Comparison of ENCODE assay signal across 21 cellular contexts in the genomic region with DNA sequence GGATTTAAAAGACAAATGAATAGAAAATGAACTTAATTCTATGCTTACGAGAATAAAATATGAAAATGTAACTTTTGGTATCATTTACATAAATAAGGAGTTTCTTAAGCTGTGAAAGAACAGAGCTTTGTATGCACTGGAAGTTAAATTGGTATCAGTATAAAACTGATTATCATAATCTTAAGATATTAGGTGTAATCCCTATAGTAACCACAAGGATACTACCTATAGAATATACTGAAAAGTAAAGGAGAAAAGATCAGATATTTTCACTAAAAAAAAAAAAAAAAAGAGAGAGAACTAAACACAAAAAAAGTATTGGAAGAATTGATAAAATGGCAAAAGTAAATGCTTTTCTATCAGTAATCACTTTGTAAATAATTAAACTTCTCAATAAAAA.
DNase-seq lines count a peak whose midpoint lies in the region; ATAC-seq and TF ChIP-seq lines count a peak whose summit lies in the region.
"Had no signal": no experiment of that assay in that cellular context is flagged by ENCODE, and none has a peak within 500 bp of the region (broad histone marks: within the 10 kb centered on the region; RNA-seq: fewer than 3 reads in every experiment).

No MANE protein-coding gene starts in this region.

- ATAC-seq in SK-N-SH treated with all-trans-retinoic acid at 6 μM for 48 hours (no peak), omental fat pad (ENCODE audit: low FRiP score) (no peak)

- H2AFZ ChIP-seq in SK-N-SH (ENCODE audit: low read depth) = no peak overlapping the region

- CTCF ChIA-PET in SK-N-SH (lab: Yijun Ruan, JAX) = interaction anchor here (1.1 to 1.3 kb wide), 2 partner anchors 16 to 61 kb away, joined by 3 read pairs; no protein-coding TSS in a partner anchor

- no peak for DNase-seq in SK-N-SH
- peak; percentile 3 for DNase-seq in RKO (ENCODE audit: low spot score)
- DNase-seq in glutamatergic neuron = no peak
- DNase-seq in type B pancreatic cell (ENCODE audit: extremely low spot score, unreplicated experiment) = no peak
- DNase-seq in NOMO-1 (lab: John Stamatoyannopoulos, UW; ENCODE audit: unreplicated experiment in 2 of 2) = no peak
- DNase-seq in omental fat pad (ENCODE audit: low spot score) = no peak
- no peak for DNase-seq in DMS 273 (lab: John Stamatoyannopoulos, UW; ENCODE audit: unreplicated experiment)
- DNase-seq: 8988T; CD4-positive, CD25-positive, alpha-beta regulatory T cell; COR-L47; DMS153; NCI-H1092 treated with DMSO at 0.1 percent for 48 hours; NCI-H146; NCI-H2081 treated with DMSO at 0.1 percent for 48 hours; NCI-H446 treated with DMSO at 0.1 percent for 48 hours; NK-92 treated with Interleukin-12 subunit alpha and Interleukin-12 subunit beta, amount 100 ng/mL, for 24 hours; SHP77 had no signal

- H3K4me3 Mint-ChIP-seq in glutamatergic neuron (ENCODE audit: unreplicated experiment) = no peak overlapping the region
- no peak overlapping the region for H3K4me3 Mint-ChIP-seq in type B pancreatic cell
- H3K4me3 Mint-ChIP-seq: B cell; CD4-positive, CD25-positive, alpha-beta regulatory T cell; IgD-negative memory B cell had no signal

- TF ChIP-seq RAD21 in SK-N-SH (IDR thresholded peaks at IDR 0.05; ENCODE audit: low read length) = no peak

- H3K27me3 Mint-ChIP-seq in glutamatergic neuron (ENCODE audit: unreplicated experiment) (no peaks in the 10 kb centered on the region), type B pancreatic cell (no peaks in the 10 kb centered on the region)
- H3K27me3 Mint-ChIP-seq: CD4-positive, CD25-positive, alpha-beta regulatory T cell had no signal

- peaks cover 59 to 69% of the 10 kb centered on the region in 2 experiments for H3K36me3 ChIP-seq in SK-N-SH (replicated peaks in 1 of 2; ENCODE audit: control insufficient read depth in 1 of 2, insufficient read depth in 2 of 2, low read length in 1 of 2)

- TF ChIP-seq EP300 in SK-N-SH (IDR thresholded peaks at IDR 0.05; ENCODE audit: borderline replicate concordance in 1 of 2, low read depth in 1 of 2, low read length in 1 of 2) = no peak

- H3K36me3 Mint-ChIP-seq in glutamatergic neuron (ENCODE audit: unreplicated experiment) (peaks cover 6% of the 10 kb centered on the region), type B pancreatic cell (peaks cover 13% of the 10 kb centered on the region)
- H3K36me3 Mint-ChIP-seq: CD4-positive, CD25-positive, alpha-beta regulatory T cell had no signal

- H4K20me1 ChIP-seq in SK-N-SH (ENCODE audit: insufficient read depth) = no peaks in the 10 kb centered on the region

- no peak overlapping the region for H3K27ac ChIP-seq in SK-N-SH (ENCODE audit: low read depth in 2 of 2, low read length in 1 of 2)
- H3K27ac ChIP-seq: SK-N-MC had no signal

- WGBS in SK-N-SH (ENCODE audit: low lambda C conversion rate) = 89% methylated on average over 1 of the region's 1 CpG

- H3K4me1 Mint-ChIP-seq in glutamatergic neuron (ENCODE audit: low read depth, unreplicated experiment) (no peaks in the 10 kb centered on the region), type B pancreatic cell (ENCODE audit: unreplicated experiment) (no peaks in the 10 kb centered on the region)
- H3K4me1 Mint-ChIP-seq: B cell; CD4-positive, CD25-positive, alpha-beta regulatory T cell had no signal

- H3K27ac Mint-ChIP-seq in glutamatergic neuron (ENCODE audit: unreplicated experiment) (no peak overlapping the region), type B pancreatic cell (no peak overlapping the region)
- H3K27ac Mint-ChIP-seq: B cell; CD4-positive, CD25-positive, alpha-beta regulatory T cell; IgD-negative memory B cell had no signal

- peaks cover 0 to 11% of the 10 kb centered on the region in 2 experiments; a peak in 2 of 4 replicates for H3K4me1 ChIP-seq in SK-N-SH (ENCODE audit: control insufficient read depth in 1 of 2, insufficient read depth in 2 of 2, low read depth in 1 of 2, low read length in 1 of 2)

- no peak overlapping the region for H3K4me2 ChIP-seq in SK-N-SH

- no peaks in the 10 kb centered on the region for H3K27me3 ChIP-seq in SK-N-SH (ENCODE audit: insufficient read depth)

- peaks cover 42% of the 10 kb centered on the region for H3K79me2 ChIP-seq in SK-N-SH (ENCODE audit: insufficient read depth)

- H3K9me3 ChIP-seq in SK-N-SH = peaks cover 22% of the 10 kb centered on the region

- no peak overlapping the region for H3K9ac ChIP-seq in SK-N-SH

- H3K9me2 ChIP-seq in SK-N-SH = no peaks in the 10 kb centered on the region

- H3F3A ChIP-seq in SK-N-SH (replicated peaks; ENCODE audit: insufficient read depth) = peaks cover 37% of the 10 kb centered on the region

- no peak overlapping the region for H3K4me3 ChIP-seq in SK-N-SH (ENCODE audit: low read depth in 2 of 2, low read length in 1 of 2)
- H3K4me3 ChIP-seq: SK-N-MC had no signal

- POLR2A ChIA-PET in SK-N-SH (lab: Yijun Ruan, JAX) = no interaction called here

- H3K9me3 Mint-ChIP-seq in glutamatergic neuron (ENCODE audit: unreplicated experiment) (no peaks in the 10 kb centered on the region), type B pancreatic cell (peaks cover 15% of the 10 kb centered on the region)

- TF ChIP-seq CTCF in SK-N-SH (IDR thresholded peaks at IDR 0.05) (peak; percentile 34; the same call in 1 of the 2 replicates), glutamatergic neuron (IDR thresholded peaks at IDR 0.05; ENCODE audit: partially characterized antibody, unreplicated experiment) (peak; percentile 8), type B pancreatic cell (conservative IDR thresholded peaks at IDR 0.05) (peak; percentile 58), omental fat pad (IDR thresholded peaks at IDR 0.05) (no peak)

TF ChIP-seq in SK-N-SH, 30 proteins besides CTCF, POLR2A, EP300 and RAD21 (continues in another document):
- TF ChIP-seq NRF1 (IDR thresholded peaks at IDR 0.05; ENCODE audit: low read depth, low read length) = no peak
- TF ChIP-seq, protein P1, sequence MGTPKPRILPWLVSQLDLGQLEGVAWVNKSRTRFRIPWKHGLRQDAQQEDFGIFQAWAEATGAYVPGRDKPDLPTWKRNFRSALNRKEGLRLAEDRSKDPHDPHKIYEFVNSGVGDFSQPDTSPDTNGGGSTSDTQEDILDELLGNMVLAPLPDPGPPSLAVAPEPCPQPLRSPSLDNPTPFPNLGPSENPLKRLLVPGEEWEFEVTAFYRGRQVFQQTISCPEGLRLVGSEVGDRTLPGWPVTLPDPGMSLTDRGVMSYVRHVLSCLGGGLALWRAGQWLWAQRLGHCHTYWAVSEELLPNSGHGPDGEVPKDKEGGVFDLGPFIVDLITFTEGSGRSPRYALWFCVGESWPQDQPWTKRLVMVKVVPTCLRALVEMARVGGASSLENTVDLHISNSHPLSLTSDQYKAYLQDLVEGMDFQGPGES (IDR thresholded peaks at IDR 0.05; ENCODE audit: low read depth, low read length) = no peak
- no peak for TF ChIP-seq YY1 (IDR thresholded peaks at IDR 0.05; ENCODE audit: low read depth)
- no peak for TF ChIP-seq RCOR1 (IDR thresholded peaks at IDR 0.05; ENCODE audit: low read length)
- no peak for TF ChIP-seq SMC3 (IDR thresholded peaks at IDR 0.05; ENCODE audit: low read depth, low read length)
- TF ChIP-seq ZBTB33 (IDR thresholded peaks at IDR 0.05; ENCODE audit: borderline replicate concordance, low read depth) = no peak

TF ChIP-seq in SK-N-SH treated with all-trans-retinoic acid at 6 μM for 48 hours, 23 proteins besides CTCF, POLR2A, EP300 and RAD21 (continues in another document):
- TF ChIP-seq ZFP3 (CRISPR knock-in tag; IDR thresholded peaks at IDR 0.05) = no peak
- no peak for TF ChIP-seq POU6F1 (CRISPR knock-in tag; IDR thresholded peaks at IDR 0.05; ENCODE audit: borderline replicate concordance, low read depth)
- TF ChIP-seq TOX (CRISPR knock-in tag; IDR thresholded peaks at IDR 0.05; ENCODE audit: borderline replicate concordance) = no peak
- TF ChIP-seq PPARA (CRISPR knock-in tag; IDR thresholded peaks at IDR 0.05; ENCODE audit: borderline replicate concordance) = no peak
- TF ChIP-seq ZNF565 (CRISPR knock-in tag; conservative IDR thresholded peaks at IDR 0.05; ENCODE audit: low read depth) = no peak
- TF ChIP-seq CSRNP3 (CRISPR knock-in tag; IDR thresholded peaks at IDR 0.05) = no peak
- TF ChIP-seq, protein P2, sequence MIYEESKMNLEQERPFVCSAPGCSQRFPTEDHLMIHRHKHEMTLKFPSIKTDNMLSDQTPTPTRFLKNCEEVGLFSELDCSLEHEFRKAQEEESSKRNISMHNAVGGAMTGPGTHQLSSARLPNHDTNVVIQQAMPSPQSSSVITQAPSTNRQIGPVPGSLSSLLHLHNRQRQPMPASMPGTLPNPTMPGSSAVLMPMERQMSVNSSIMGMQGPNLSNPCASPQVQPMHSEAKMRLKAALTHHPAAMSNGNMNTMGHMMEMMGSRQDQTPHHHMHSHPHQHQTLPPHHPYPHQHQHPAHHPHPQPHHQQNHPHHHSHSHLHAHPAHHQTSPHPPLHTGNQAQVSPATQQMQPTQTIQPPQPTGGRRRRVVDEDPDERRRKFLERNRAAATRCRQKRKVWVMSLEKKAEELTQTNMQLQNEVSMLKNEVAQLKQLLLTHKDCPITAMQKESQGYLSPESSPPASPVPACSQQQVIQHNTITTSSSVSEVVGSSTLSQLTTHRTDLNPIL (CRISPR knock-in tag; IDR thresholded peaks at IDR 0.05; ENCODE audit: low read depth) = no peak
- no peak for TF ChIP-seq TCF4 (CRISPR knock-in tag; IDR thresholded peaks at IDR 0.05; ENCODE audit: borderline replicate concordance)

Comparison
In these comparisons a context has a peak if more than half of its experiments do, and no peak if none do; other contexts are left out.
1. CTCF ChIP-seq: peak in SK-N-SH (single experiment), glutamatergic neuron (single experiment) and type B pancreatic cell (single experiment); none in omental fat pad (0 of 3).